8 cellular contexts compared by ENCODE assay signal in genomic region chr14:91511014-91511466, GRCh38. TPM values are rescaled to one million over a fixed set of nuclear protein-coding genes. Genes with fewer than 3 reads are reported as not detected.
DNase-seq lines count a peak whose midpoint lies in the region; ATAC-seq and TF ChIP-seq lines count a peak whose summit lies in the region.

No MANE protein-coding gene starts in this region.

- DNase-seq in heart right ventricle (no peak), cardiac septum (ENCODE audit: low spot score) (no peak), NT2/D1 (ENCODE audit: low read depth, low spot score) (no peak), nephron progenitor cell (no peak), GM10266 (ENCODE audit: extremely low spot score) (no peak)
- DNase-seq in effector memory CD8-positive, alpha-beta T cell = no peak

- peaks cover 35% of the 10 kb centered on the region for H3K36me3 Mint-ChIP-seq in effector memory CD8-positive, alpha-beta T cell (ENCODE audit: insufficient read depth)
- H3K36me3 Mint-ChIP-seq in nephron progenitor cell (ENCODE audit: low read depth) = peaks cover 10% of the 10 kb centered on the region

- H3K27ac Mint-ChIP-seq in effector memory CD8-positive, alpha-beta T cell = peak overlapping the region; percentile 100
- peak overlapping the region; percentile 93 for H3K27ac Mint-ChIP-seq in nephron progenitor cell

- peaks cover 3 to 34% (median 22%) of the 10 kb centered on the region in 9 donors for H3K4me1 ChIP-seq in heart right ventricle
- no peaks in the 10 kb centered on the region for H3K4me1 ChIP-seq in NT2/D1 (ENCODE audit: insufficient read depth, insufficient read length)

- H3K9ac ChIP-seq in NT2/D1 (ENCODE audit: insufficient read length, low read depth) = peak overlapping the region; percentile 96

- H3K36me3 ChIP-seq in heart right ventricle (peaks cover 0 to 11% (median 0%) of the 10 kb centered on the region in 9 donors), NT2/D1 (ENCODE audit: insufficient read depth, insufficient read length, low read length) (peaks cover 20% of the 10 kb centered on the region)

- ATAC-seq in heart right ventricle (no peak), GM21526 (IDR thresholded peaks at IDR 0.05; ENCODE audit: low FRiP score, unreplicated experiment) (no peak), HG03039 (IDR thresholded peaks at IDR 0.05; ENCODE audit: unreplicated experiment) (no peak)
- no peak for ATAC-seq in effector memory CD8-positive, alpha-beta T cell (replicated peaks)

- H3K9me3 Mint-ChIP-seq in effector memory CD8-positive, alpha-beta T cell = no peaks in the 10 kb centered on the region
- no peaks in the 10 kb centered on the region for H3K9me3 Mint-ChIP-seq in nephron progenitor cell

- H3K27me3 ChIP-seq in heart right ventricle = peaks cover 0 to 4% (median 0%) of the 10 kb centered on the region in 7 donors
- no peaks in the 10 kb centered on the region for H3K27me3 ChIP-seq in NT2/D1 (ENCODE audit: insufficient read depth, insufficient read length)

- H3K27ac ChIP-seq in heart right ventricle = peak overlapping the region; percentile 97 to 100 (median 99)

- H3K27me3 Mint-ChIP-seq in effector memory CD8-positive, alpha-beta T cell = no peaks in the 10 kb centered on the region
- H3K27me3 Mint-ChIP-seq in nephron progenitor cell (ENCODE audit: low read depth, poor library complexity) = no peaks in the 10 kb centered on the region

- intact Hi-C loops in heart right ventricle (cut with DNase I) = no loop called here
- intact Hi-C loops in cardiac septum (cut with DNase I) = no loop called here

- peak overlapping the region; percentile 98 to 99 for H3K4me3 Mint-ChIP-seq in effector memory CD8-positive, alpha-beta T cell
- H3K4me3 Mint-ChIP-seq in nephron progenitor cell = peak overlapping the region; percentile 95

- 48 to 51% methylated on average over 12 of the region's 12 CpGs for WGBS in heart right ventricle, 2 donors

- H3K9me3 ChIP-seq in heart right ventricle (no peaks in the 10 kb centered on the region), NT2/D1 (ENCODE audit: insufficient read depth, low read length) (no peaks in the 10 kb centered on the region)

- H3K4me3 ChIP-seq in heart right ventricle = peak overlapping the region; percentile 75 to 96 (median 92)
- H3K4me3 ChIP-seq in NT2/D1 (ENCODE audit: insufficient read length, low read depth) = peak overlapping the region; percentile 96

- H3K4me1 Mint-ChIP-seq in effector memory CD8-positive, alpha-beta T cell (ENCODE audit: low read depth in 2 of 2) = peaks cover 11 to 30% of the 10 kb centered on the region in 2 donors
- peaks cover 22% of the 10 kb centered on the region for H3K4me1 Mint-ChIP-seq in nephron progenitor cell

- TF ChIP-seq CTCF in heart right ventricle (IDR thresholded peaks at IDR 0.05) (no peak), nephron progenitor cell (IDR thresholded peaks at IDR 0.05) (no peak), GM10266 (IDR thresholded peaks at IDR 0.05; ENCODE audit: control insufficient read depth, insufficient read depth, low read depth, missing control alignments) (no peak)

RNA-seq across cellular contexts. Expression of gene PPP4R3A, which starts 0.9 kb away (rescaled TPM):
- 10 to 100 TPM; 34.1 to 60.6 (median 41.8) TPM for total RNA-seq in heart right ventricle
- polyA plus RNA-seq in heart right ventricle = 10 to 100 TPM; 32.2 to 40.2 TPM
- 45.5 TPM for total RNA-seq in cardiac septum
